In genomic region chrX:154381271-154381670, GRCh38 we compare ENCODE assay signal across 28 cellular contexts. TPM values are rescaled to one million over a fixed set of nuclear protein-coding genes. Genes with fewer than 3 reads are reported as not detected.
DNase-seq lines count a peak whose midpoint lies in the region; TF ChIP-seq lines count a peak whose summit lies in the region.
"Had no signal": no experiment of that assay in that cellular context is flagged by ENCODE, and none has a peak within 500 bp of the region (broad histone marks: within the 10 kb centered on the region; RNA-seq: fewer than 3 reads in every experiment).

No MANE protein-coding gene starts in this region.

- H3K9me3 ChIP-seq in mammary epithelial cell (replicated peaks; ENCODE audit: insufficient read depth, low read length) (peaks cover 2% of the 10 kb centered on the region), tibial nerve (no peaks in the 10 kb centered on the region), suprapubic skin (no peaks in the 10 kb centered on the region), colonic mucosa (no peaks in the 10 kb centered on the region)
- H3K9me3 ChIP-seq: BE2C, HAP-1, ovary, right lobe of liver had no signal

- H3K9me3 Mint-ChIP-seq in MCF 10A (ENCODE audit: unreplicated experiment) (no peaks in the 10 kb centered on the region), brain (peaks cover 0 to 33% (median 2%) of the 10 kb centered on the region in 5 experiments), immature natural killer cell (no peaks in the 10 kb centered on the region)
- H3K9me3 Mint-ChIP-seq: activated B cell treated with CpG ODN at 0.5 μM for 24 hours had no signal

- H3K36me3 Mint-ChIP-seq in MCF 10A (ENCODE audit: insufficient read depth, unreplicated experiment) (peaks cover 25% of the 10 kb centered on the region), brain (peaks cover 12% of the 10 kb centered on the region), immature natural killer cell (peaks cover 0 to 3% (median 3%) of the 10 kb centered on the region in 3 donors)

- no peak for TF ChIP-seq POLR2A in tibial nerve (IDR thresholded peaks at IDR 0.05)
- TF ChIP-seq POLR2A in suprapubic skin (IDR thresholded peaks at IDR 0.05): no peak

- CTCF ChIA-PET in MCF 10A (lab: Yijun Ruan, JAX): interaction anchor here (0.5 to 1.5 kb wide), 2 partner anchors 8 to 144 kb away, joined by 3 to 8 read pairs; no protein-coding TSS in a partner anchor
- CTCF ChIA-PET in mammary epithelial cell (lab: Charles Lee; ENCODE audit: low non-redundant PET): no interaction called here

- peaks cover 12% of the 10 kb centered on the region for H3K4me1 Mint-ChIP-seq in MCF 10A (ENCODE audit: insufficient read depth, unreplicated experiment)
- peaks cover 23% of the 10 kb centered on the region for H3K4me1 Mint-ChIP-seq in brain
- H3K4me1 Mint-ChIP-seq in immature natural killer cell: peaks cover 22 to 27% of the 10 kb centered on the region in 2 donors

- BruUV-seq in MCF 10A (replicated peaks; lab: Mats Ljungman, UMichigan) (no TSS peak), mammary epithelial cell (replicated peaks; lab: Mats Ljungman, UMichigan) (no TSS peak)

- H4K20me1 ChIP-seq in mammary epithelial cell (ENCODE audit: insufficient read depth, low read length): no peaks in the 10 kb centered on the region

- H3K79me2 ChIP-seq in mammary epithelial cell (ENCODE audit: insufficient read depth, low read length): peaks cover 18% of the 10 kb centered on the region

- H3K27me3 ChIP-seq in mammary epithelial cell (ENCODE audit: insufficient read depth, low read length): no peaks in the 10 kb centered on the region
- H3K27me3 ChIP-seq in tibial nerve: no peaks in the 10 kb centered on the region
- no peaks in the 10 kb centered on the region for H3K27me3 ChIP-seq in suprapubic skin
- no peaks in the 10 kb centered on the region for H3K27me3 ChIP-seq in colonic mucosa
- H3K27me3 ChIP-seq: BE2C, cardiac muscle cell, hepatocyte, ovary, right lobe of liver had no signal

- no peak for TF ChIP-seq EP300 in tibial nerve (IDR thresholded peaks at IDR 0.05)
- TF ChIP-seq EP300 in suprapubic skin (IDR thresholded peaks at IDR 0.05): no peak

- H3K4me1 ChIP-seq in mammary epithelial cell (ENCODE audit: insufficient read depth, low read length) (peaks cover 18% of the 10 kb centered on the region), tibial nerve (peaks cover 0 to 21% (median 0%) of the 10 kb centered on the region in 4 donors), suprapubic skin (peaks cover 20% of the 10 kb centered on the region), colonic mucosa (no peaks in the 10 kb centered on the region)
- H3K4me1 ChIP-seq: BE2C had no signal

- H3K4me3 Mint-ChIP-seq in MCF 10A (ENCODE audit: unreplicated experiment) (peak overlapping the region; percentile 77), brain (peak overlapping the region in 4 of 5 experiments; percentile 45 to 65 (median 55)), immature natural killer cell (peak overlapping the region in 3 of 5 donors; percentile 15 to 44 (median 18))

- POLR2A ChIA-PET in MCF 10A (lab: Yijun Ruan, JAX): interaction anchor here (0.6 to 2.0 kb wide), 4 partner anchors 10 to 270 kb away, joined by 3 to 6 read pairs (median 3); no protein-coding TSS in a partner anchor

- no peak overlapping the region for H3K4me3 ChIP-seq in mammary epithelial cell (replicated peaks in 1 of 3; ENCODE audit: insufficient read depth in 1 of 3, low read depth in 2 of 3, low read length in 3 of 3)
- no peak overlapping the region for H3K4me3 ChIP-seq in tibial nerve
- no peak overlapping the region for H3K4me3 ChIP-seq in suprapubic skin
- no peak overlapping the region for H3K4me3 ChIP-seq in colonic mucosa
- H3K4me3 ChIP-seq: cardiac muscle cell, hepatocyte, lung, ovary, right lobe of liver had no signal

- H3K4me2 ChIP-seq in mammary epithelial cell (ENCODE audit: insufficient read depth, low read depth, low read length): no peak overlapping the region

- H3K27ac Mint-ChIP-seq in MCF 10A (ENCODE audit: low read depth, unreplicated experiment) (no peak overlapping the region), brain (peak overlapping the region in 3 of 5 experiments; percentile 24 to 94 (median 40)), immature natural killer cell (peak overlapping the region in 4 of 6 donors; percentile 19 to 87 (median 48))
- H3K27ac Mint-ChIP-seq: activated B cell treated with CpG ODN at 0.5 μM for 24 hours had no signal

- H3K36me3 ChIP-seq in mammary epithelial cell (ENCODE audit: insufficient read depth, low read length) (no peaks in the 10 kb centered on the region), tibial nerve (no peaks in the 10 kb centered on the region), suprapubic skin (no peaks in the 10 kb centered on the region), colonic mucosa (no peaks in the 10 kb centered on the region)
- H3K36me3 ChIP-seq: cardiac muscle cell, ovary, right lobe of liver had no signal

- no peak overlapping the region for H3K9ac ChIP-seq in mammary epithelial cell (ENCODE audit: insufficient read depth, low read length)
- no peak overlapping the region for H3K9ac ChIP-seq in colonic mucosa (ENCODE audit: low read depth in 2 of 2, low read length in 2 of 2)

- dilution Hi-C loops in mammary epithelial cell (cut with HindIII; ENCODE audit: low sequenced_read_pairs): no loop called here

- WGBS in mammary epithelial cell (ENCODE audit: low coverage, missing lambda C conversion rate): 74% methylated on average over 5 of the region's 6 CpGs
- WGBS in tibial nerve, 2 donors: 49 to 53% methylated on average over 5 to 6 of the region's 6 CpGs
- 68% methylated on average over 3 of the region's 6 CpGs for WGBS in suprapubic skin

- DNase-seq in MCF 10A (ENCODE audit: unreplicated experiment) (no peak), mammary epithelial cell (no peak), immature natural killer cell (no peak), tibial nerve (ENCODE audit: low spot score in 2 of 2) (no peak), kidney tubule cell (ENCODE audit: low spot score) (no peak), suprapubic skin (ENCODE audit: low spot score in 2 of 2) (no peak), colonic mucosa (no peak)
- DNase-seq: activated B cell treated with CpG ODN at 0.5 μM for 24 hours; activated CD4-positive, alpha-beta T cell treated with anti-CD3 and anti-CD28 coated beads, Interleukin-2, amount 50 U/mL, for 4 hours; activated gamma-delta T cell treated with Interleukin-2 at 50 U/mL for 16 hours; amygdala; BE2C; COR-L47; foreskin fibroblast; KG1; kidney; NCI-H1694; NCI-H2171 treated with DMSO at 0.1 percent for 48 hours; NCI-H69; ovary; T1000 had no signal

- H3K27me3 Mint-ChIP-seq in MCF 10A (ENCODE audit: insufficient read depth, unreplicated experiment): no peaks in the 10 kb centered on the region
- no peaks in the 10 kb centered on the region for H3K27me3 Mint-ChIP-seq in brain
- peaks cover 14 to 15% (median 15%) of the 10 kb centered on the region in 3 donors for H3K27me3 Mint-ChIP-seq in immature natural killer cell (ENCODE audit: low read depth in 3 of 3)
- H3K27me3 Mint-ChIP-seq: activated B cell treated with CpG ODN at 0.5 μM for 24 hours had no signal

- H3K27ac ChIP-seq in mammary epithelial cell (ENCODE audit: insufficient read depth, low read depth, low read length) (no peak overlapping the region), tibial nerve (peak overlapping the region in 3 of 4 donors; percentile 46 to 100 (median 99)), suprapubic skin (no peak overlapping the region), colonic mucosa (no peak overlapping the region)
- H3K27ac ChIP-seq: cardiac muscle cell, epithelial cell of prostate, hepatocyte, right lobe of liver had no signal

- no peak overlapping the region for H2AFZ ChIP-seq in mammary epithelial cell (ENCODE audit: low read depth, low read length)
- H2AFZ ChIP-seq: hepatocyte had no signal

- intact Hi-C loops in MCF 10A (cut with micrococcal nuclease): no loop called here
- intact Hi-C loops in mammary epithelial cell (cut with micrococcal nuclease): no loop called here
- intact Hi-C loops in colonic mucosa (cut with DNase I): no loop called here

- in situ Hi-C loops in mammary epithelial cell (cut with MboI; ENCODE audit: low sequenced_read_pairs in 2 of 2): no loop called here

- no peak for TF ChIP-seq CTCF in MCF 10A (IDR thresholded peaks at IDR 0.05; ENCODE audit: unreplicated experiment)
- no peak for TF ChIP-seq CTCF in mammary epithelial cell (conservative IDR thresholded peaks at IDR 0.05 in 1 of 2, IDR thresholded peaks at IDR 0.05 in 1 of 2; ENCODE audit: extremely low read depth in 1 of 2, insufficient read depth in 1 of 2, low read depth in 1 of 2, low read length in 2 of 2)
- TF ChIP-seq CTCF in brain (conservative IDR thresholded peaks at IDR 0.05): no peak
- no peak for TF ChIP-seq CTCF in tibial nerve (IDR thresholded peaks at IDR 0.05)
- TF ChIP-seq CTCF in suprapubic skin (IDR thresholded peaks at IDR 0.05): no peak
- no peak for TF ChIP-seq CTCF in colonic mucosa (IDR thresholded peaks at IDR 0.05)

RNA-seq across cellular contexts. Expression of gene EMD, which starts 2.2 kb away (rescaled TPM):
- total RNA-seq in MCF 10A (2022) (94.5 and 107 TPM in 2 replicates), mammary epithelial cell (10 to 100 TPM; 22.7 to 71.9 TPM), tibial nerve (10 to 100 TPM; 38.0 to 72.6 (median 46.7) TPM), suprapubic skin (10 to 100 TPM; 34.4 to 57.0 (median 53.0) TPM), colonic mucosa (10 to 100 TPM; 44.4 to 49.1 TPM)
- polyA plus RNA-seq in mammary epithelial cell (51.6 TPM), brain (ENCODE audit: insufficient read depth, low read depth, low replicate concordance) (111 TPM), immature natural killer cell (10 to 100 TPM; 27.2 to 31.2 (median 28.9) TPM)
- 55.3 TPM for polyA minus RNA-seq in mammary epithelial cell

RNA-seq across cellular contexts. Expression of gene FLNA, which starts 6.8 kb away (rescaled TPM):
- total RNA-seq in MCF 10A (2022): 1,218 and 1,231 TPM in 2 replicates
- total RNA-seq in mammary epithelial cell: 1,000 to 10,000 TPM; 1,826 to 3,975 TPM
- polyA plus RNA-seq in mammary epithelial cell: 681 TPM
- polyA minus RNA-seq in mammary epithelial cell: 2,798 TPM
- 334 TPM for polyA plus RNA-seq in brain (ENCODE audit: insufficient read depth, low read depth, low replicate concordance)
- polyA plus RNA-seq in immature natural killer cell: 1,000 to 10,000 TPM in 1 of 3 donors, 100 to 1,000 TPM in 2; 135 to 1,231 (median 241) TPM
- total RNA-seq in tibial nerve: 1,000 to 10,000 TPM in 3 of 4 donors, 100 to 1,000 TPM in 1; 995 to 1,349 (median 1,139) TPM
- 100 to 1,000 TPM; 374 to 402 (median 386) TPM for total RNA-seq in suprapubic skin
- 100 to 1,000 TPM; 124 to 773 TPM for total RNA-seq in colonic mucosa

RNA-seq across cellular contexts. Expression of gene RPL10, which starts 16.9 kb away (rescaled TPM):
- total RNA-seq in MCF 10A (2022): 3,490 and 3,785 TPM in 2 replicates
- 1,000 to 10,000 TPM; 1,996 to 2,155 TPM for total RNA-seq in mammary epithelial cell
- polyA plus RNA-seq in mammary epithelial cell: 5,021 TPM
- 1,289 TPM for polyA minus RNA-seq in mammary epithelial cell
- 5,372 TPM for polyA plus RNA-seq in brain (ENCODE audit: insufficient read depth, low read depth, low replicate concordance)
- polyA plus RNA-seq in immature natural killer cell: 1,000 to 10,000 TPM; 2,085 to 3,021 (median 2,819) TPM
- 1,000 to 10,000 TPM; 4,372 to 6,501 (median 5,244) TPM for total RNA-seq in tibial nerve
- total RNA-seq in suprapubic skin: 1,000 to 10,000 TPM; 3,684 to 7,390 (median 6,600) TPM
- 1,000 to 10,000 TPM; 1,915 to 2,641 TPM for total RNA-seq in colonic mucosa

RNA-seq across cellular contexts. Expression of gene DNASE1L1, which starts 27.8 kb away (rescaled TPM):
- total RNA-seq in MCF 10A (2022) (20.5 and 21.2 TPM in 2 replicates), mammary epithelial cell (10 to 100 TPM; 17.8 to 30.5 TPM), tibial nerve (10 to 100 TPM; 21.4 to 36.0 (median 28.6) TPM), suprapubic skin (10 to 100 TPM; 14.6 to 30.7 (median 21.2) TPM), colonic mucosa (10 to 100 TPM; 19.1 to 29.2 TPM)
- polyA plus RNA-seq in mammary epithelial cell (25.2 TPM), brain (ENCODE audit: insufficient read depth, low read depth, low replicate concordance) (30.0 TPM), immature natural killer cell (10 to 100 TPM; 14.1 to 21.1 (median 17.8) TPM)
- 20.6 TPM for polyA minus RNA-seq in mammary epithelial cell

RNA-seq across cellular contexts. Expression of gene TAFAZZIN, which starts 30.1 kb away (rescaled TPM):
- total RNA-seq in MCF 10A (2022): 48.0 and 59.1 TPM in 2 replicates
- 10 to 100 TPM; 19.5 to 31.0 TPM for total RNA-seq in mammary epithelial cell
- polyA plus RNA-seq in mammary epithelial cell: 18.6 TPM
- 22.8 TPM for polyA minus RNA-seq in mammary epithelial cell
- 23.3 TPM for polyA plus RNA-seq in brain (ENCODE audit: insufficient read depth, low read depth, low replicate concordance)
- polyA plus RNA-seq in immature natural killer cell: 10 to 100 TPM; 24.9 to 39.2 (median 32.4) TPM
- total RNA-seq in tibial nerve: 100 to 1,000 TPM in 2 of 4 donors, 10 to 100 TPM in 2; 78.9 to 138 (median 97.7) TPM
- 100 to 1,000 TPM in 1 of 4 donors, 10 to 100 TPM in 3; 37.7 to 122 (median 47.8) TPM for total RNA-seq in suprapubic skin
- total RNA-seq in colonic mucosa: 10 to 100 TPM; 33.2 to 54.5 TPM

Comparison
In these comparisons a context has a peak if more than half of its experiments do, and no peak if none do; other contexts are left out.
1. H3K4me3 Mint-ChIP-seq: peak in every context shown above with its lines; median percentile 77 in MCF 10A; 55 in brain; 18 in immature natural killer cell.
2. H3K27ac ChIP-seq: peak in tibial nerve (3 of 4); none in mammary epithelial cell (single experiment), suprapubic skin (single experiment) and colonic mucosa (single experiment).